28 cellular contexts compared by ENCODE assay signal in genomic region chr15:53851110-53851833, GRCh38.
"Had no signal": no experiment of that assay in that cellular context is flagged by ENCODE, and none has a peak within 500 bp of the region (broad histone marks: within the 10 kb centered on the region; RNA-seq: fewer than 3 reads in every experiment).

No MANE protein-coding gene starts in this region.

- DNase-seq: dermis blood vessel endothelial cell; effector memory CD4-positive, alpha-beta T cell; foreskin keratinocyte; heart left ventricle; hippocampal formation; kidney glomerular epithelial cell; left ventricle myocardium superior; lower lobe of right lung; natural killer cell; occipital lobe; ovary; posterior cingulate gyrus; retina; stimulated activated CD4-positive, alpha-beta T cell treated with anti-CD3 and anti-CD28 coated beads, Interleukin-12 subunit alpha, Interleukin-12 subunit beta, amount 100 ng/mL, for 4 hours; stimulated activated CD4-positive, alpha-beta T cell treated with anti-CD3 and anti-CD28 coated beads, Interleukin-1b, Interleukin-23, amount 100 ng/mL, for 48 hours; stimulated activated CD4-positive, alpha-beta T cell treated with anti-CD3 and anti-CD28 coated beads, Interleukin-4, amount 100 ng/mL, for 1 hour; stimulated activated CD8-positive, alpha-beta memory T cell treated with anti-CD3 and anti-CD28 coated beads, Interleukin-4, amount 100 ng/mL, for 48 hours; stimulated activated naive CD4-positive, alpha-beta T cell treated with Interleukin-2 at 50 U/mL for 16 hours; stomach; thyroid gland had no signal

- H3K4me2 ChIP-seq: smooth muscle cell had no signal

- H3K9me3 ChIP-seq: esophagus muscularis mucosa, lower lobe of right lung, ovary, stomach, thyroid gland, vagina had no signal

- H3K27me3 ChIP-seq: esophagus muscularis mucosa, foreskin keratinocyte, gastroesophageal sphincter, heart left ventricle, ovary, stomach, thyroid gland, vagina had no signal

- FAIRE-seq: endothelial cell of umbilical vein, islet of Langerhans had no signal

- H3K27ac ChIP-seq: coronary artery, esophagus muscularis mucosa, foreskin keratinocyte, gastroesophageal sphincter, heart left ventricle, lower lobe of right lung, ovary, stomach, thyroid gland, vagina had no signal

- H3K4me3 ChIP-seq: coronary artery, esophagus muscularis mucosa, gastroesophageal sphincter, heart left ventricle, lower lobe of right lung, ovary, smooth muscle cell, stomach, thyroid gland, vagina had no signal

- H3K4me1 ChIP-seq: esophagus muscularis mucosa, foreskin keratinocyte, gastroesophageal sphincter, heart left ventricle, lower lobe of right lung, stomach, thyroid gland, vagina had no signal

- ATAC-seq: foreskin keratinocyte, gastroesophageal sphincter, heart left ventricle, left ventricle myocardium superior, lower lobe of right lung, natural killer cell, sciatic nerve had no signal

- H3K36me3 ChIP-seq: esophagus muscularis mucosa, gastroesophageal sphincter, heart left ventricle, lower lobe of right lung, ovary, stomach, thyroid gland, vagina had no signal
